ENCODE assay signal across 8 cellular contexts in the genomic region with DNA sequence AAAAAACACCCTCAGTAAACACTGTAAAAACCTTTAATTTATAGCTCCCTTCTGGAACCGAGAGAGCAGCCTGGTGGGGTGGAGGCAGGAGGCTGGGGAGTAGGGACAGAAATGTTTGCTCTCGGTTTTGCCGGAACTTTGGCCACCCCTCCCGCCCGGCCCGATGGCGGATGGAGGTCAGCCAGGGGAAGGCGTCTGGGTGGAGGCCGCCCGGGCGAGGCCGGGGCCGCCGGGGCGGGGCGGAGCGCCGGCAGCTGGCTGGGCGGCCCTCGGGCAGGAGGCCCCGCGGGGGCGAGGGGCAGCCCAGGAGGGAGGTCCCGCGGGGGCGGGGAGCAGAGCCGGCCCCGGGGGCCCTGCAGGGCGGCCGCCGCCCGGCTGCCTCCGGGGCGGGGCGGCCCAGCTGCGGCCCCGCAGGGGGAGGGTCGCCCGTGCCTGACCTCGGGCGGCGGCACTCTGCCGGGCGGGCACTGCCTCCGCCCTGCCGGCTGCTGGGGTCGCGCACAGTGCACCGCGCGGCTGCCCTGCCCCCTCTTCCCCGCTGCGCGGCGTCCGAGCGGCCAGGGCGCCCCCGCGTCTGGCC. TPM values are rescaled to one million over a fixed set of nuclear protein-coding genes. Genes with fewer than 3 reads are reported as not detected.
DNase-seq lines count a peak whose midpoint lies in the region; ATAC-seq and TF ChIP-seq lines count a peak whose summit lies in the region.

No MANE protein-coding gene starts in this region.

- H3K36me3 ChIP-seq in endodermal cell (ENCODE audit: control insufficient read depth, insufficient read depth, low read length), result peaks cover 22% of the 10 kb centered on the region
- H3K36me3 ChIP-seq in mucosa of descending colon (ENCODE audit: low read depth), result no peaks in the 10 kb centered on the region

- CTCF ChIA-PET in AG04449 (lab: Yijun Ruan, JAX), result interaction anchor here (1.0 to 1.9 kb wide), 6 partner anchors 10 to 453 kb away, joined by 3 to 9 read pairs (median 4); no protein-coding TSS in a partner anchor

- peak overlapping the region; percentile 93 for H3K9ac ChIP-seq in endodermal cell (ENCODE audit: extremely low read depth, low read length, poor library complexity, severe bottlenecking)

- peak; percentile 49 for ATAC-seq in GM18517 (IDR thresholded peaks at IDR 0.05; ENCODE audit: unreplicated experiment)
- peak; percentile 37 for ATAC-seq in HG02981 (IDR thresholded peaks at IDR 0.05; ENCODE audit: unreplicated experiment)
- ATAC-seq in mucosa of descending colon, result peak; percentile 72

- H3K27ac ChIP-seq in endodermal cell (ENCODE audit: low read depth, low read length), result peak overlapping the region; percentile 99

- no peaks in the 10 kb centered on the region for H3K27me3 ChIP-seq in endodermal cell (ENCODE audit: control insufficient read depth, insufficient read depth, low read length, poor library complexity, severe bottlenecking)

- POLR2A ChIA-PET in AG04449 (lab: Yijun Ruan, JAX), result interaction anchor here (0.6 to 2.5 kb wide), 7 partner anchors 10 to 513 kb away, joined by 3 to 7 read pairs (median 5); a partner anchor contains a TSS

- H3K27me3 Mint-ChIP-seq in endodermal cell (ENCODE audit: insufficient read depth), result no peaks in the 10 kb centered on the region

- peak overlapping the region; percentile 70 for H3K4me3 Mint-ChIP-seq in endodermal cell

- peaks cover 2% of the 10 kb centered on the region for H3K9me3 Mint-ChIP-seq in endodermal cell

- 0% methylated on average over 2 to 57 of the region's 60 CpGs for WGBS in endodermal cell (ENCODE audit: insufficient coverage in 1 of 2, insufficient read length in 1 of 2), 2 experiments

- DNase-seq in AG04449 (ENCODE audit: low read depth, low spot score), result no peak
- peak; percentile 71 for DNase-seq in NCI-H460 (ENCODE audit: extremely low read depth, low read depth)
- DNase-seq in activated CD4-positive, alpha-beta T cell treated with anti-CD3 and anti-CD28 coated beads, Interleukin-2, amount 50 U/mL, for 48 hours, result peak; percentile 58 to 64
- peak; percentile 92 for DNase-seq in endodermal cell
- peak; percentile 87 to 94 (median 91) for DNase-seq in mucosa of descending colon
- DNase-seq in stimulated activated CD8-positive, alpha-beta memory T cell treated with anti-CD3 and anti-CD28 coated beads, Interleukin-4, amount 100 ng/mL, for 4 hours (ENCODE audit: low read depth in 2 of 2, low spot score in 1 of 2), result peak; percentile 5 to 26

- TF ChIP-seq CTCF in AG04449 (IDR thresholded peaks at IDR 0.05; ENCODE audit: insufficient read depth, low read length, missing control alignments) (no peak), endodermal cell (conservative IDR thresholded peaks at IDR 0.05) (no peak), mucosa of descending colon (IDR thresholded peaks at IDR 0.05) (no peak)

- peaks cover 37% of the 10 kb centered on the region for H3K4me1 Mint-ChIP-seq in endodermal cell

- H3K4me3 ChIP-seq in AG04449 (ENCODE audit: low read depth, low read length), result peak overlapping the region; percentile 56
- peak overlapping the region; percentile 92 for H3K4me3 ChIP-seq in endodermal cell (ENCODE audit: low read length)
- peak overlapping the region; percentile 83 for H3K4me3 ChIP-seq in mucosa of descending colon

- intact Hi-C loops in mucosa of descending colon (cut with DNase I, micrococcal nuclease), result no loop called here

- H3K36me3 Mint-ChIP-seq in endodermal cell (ENCODE audit: low read depth), result peaks cover 25% of the 10 kb centered on the region

- peak overlapping the region; percentile 99 for H3K27ac Mint-ChIP-seq in endodermal cell

- H3K4me1 ChIP-seq in endodermal cell (ENCODE audit: control insufficient read depth, insufficient read depth, low read length), result no peaks in the 10 kb centered on the region
- peaks cover 12% of the 10 kb centered on the region for H3K4me1 ChIP-seq in mucosa of descending colon (ENCODE audit: low read depth)

- no peaks in the 10 kb centered on the region for H3K9me3 ChIP-seq in endodermal cell (ENCODE audit: control insufficient read depth, low read length)
- no peaks in the 10 kb centered on the region for H3K9me3 ChIP-seq in mucosa of descending colon

RNA-seq across cellular contexts. Expression of a gene that starts 0.8 kb away (rescaled TPM):
- total RNA-seq in NCI-H460 (2014; rRNA removed; shearing (Covaris generic)), result 28.1 and 33.4 TPM in 2 replicates
- polyA plus RNA-seq in NCI-H460 (2014; cell fraction: nucleus; rRNA removed), result 5.6 and 13.8 TPM in 2 replicates
- total RNA-seq in endodermal cell (100 to 1,000 TPM; 147 to 174 TPM), mucosa of descending colon (10 to 100 TPM; 41.9 to 51.3 (median 49.5) TPM)
- 66.6 TPM for polyA plus RNA-seq in endodermal cell (2013, experiment 1 of 2)
- polyA plus RNA-seq in endodermal cell (2013, experiment 2 of 2), result 78.0 TPM
